In the genomic region with DNA sequence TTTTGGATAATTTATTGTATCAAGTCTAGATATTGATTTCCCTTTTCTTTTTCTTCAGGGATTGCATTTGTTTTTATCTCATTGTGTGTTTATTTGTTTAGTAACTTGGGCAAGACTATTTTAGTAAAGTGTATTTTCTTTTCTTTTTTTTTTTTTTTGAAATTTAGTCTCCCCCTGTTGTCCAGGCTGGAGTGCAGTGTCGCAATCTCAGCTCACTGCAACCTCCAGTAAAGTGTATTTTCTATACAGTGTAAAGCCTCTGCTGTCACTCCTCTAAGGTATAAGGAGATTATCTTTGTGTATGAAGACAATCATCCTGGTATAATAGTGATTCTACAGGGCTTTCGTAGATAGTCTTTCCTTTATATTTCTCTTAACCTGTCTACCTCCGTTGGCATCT, we compare ENCODE assay signal across 24 cellular contexts.
DNase-seq lines count a peak whose midpoint lies in the region; ATAC-seq, FAIRE-seq and TF ChIP-seq lines count a peak whose summit lies in the region.
"Had no signal": no experiment of that assay in that cellular context is flagged by ENCODE, and none has a peak within 500 bp of the region (broad histone marks: within the 10 kb centered on the region; RNA-seq: fewer than 3 reads in every experiment).

No MANE protein-coding gene starts in this region.

- H3K4me1 ChIP-seq in GM23338 (ENCODE audit: insufficient read depth) (peaks cover 28% of the 10 kb centered on the region), IMR-90 (ENCODE audit: control insufficient read depth, insufficient read depth, low read length) (no peaks in the 10 kb centered on the region; the same call in 1 of the 2 replicates), H1 (replicated peaks in 1 of 4; ENCODE audit: control insufficient read depth in 3 of 4, insufficient read depth in 4 of 4, low read length in 3 of 4) (peaks cover 0 to 12% (median 3%) of the 10 kb centered on the region in 4 experiments; a peak in 4 of 7 replicates), neuronal stem cell (ENCODE audit: control insufficient read depth in 2 of 2, insufficient read depth in 1 of 2, low read depth in 1 of 2, low read length in 2 of 2) (peaks cover 0 to 5% of the 10 kb centered on the region in 2 donors)
- H3K4me1 ChIP-seq: BLaER1, HAP-1, SJCRH30 had no signal

- H3K36me3 ChIP-seq in GM23338 (ENCODE audit: insufficient read depth) (no peaks in the 10 kb centered on the region), IMR-90 (ENCODE audit: control insufficient read depth, insufficient read depth, low read length) (no peaks in the 10 kb centered on the region), H1 (ENCODE audit: control insufficient read depth in 2 of 4, insufficient read depth in 4 of 4, low read length in 3 of 4) (no peaks in the 10 kb centered on the region), neuronal stem cell (replicated peaks in 1 of 2; ENCODE audit: control insufficient read depth in 2 of 2, insufficient read depth in 2 of 2, low read length in 2 of 2) (no peaks in the 10 kb centered on the region)
- H3K36me3 ChIP-seq: BLaER1, HAP-1, MG63, SJCRH30 had no signal

- H4K5ac ChIP-seq in IMR-90 (ENCODE audit: low read depth, low read length) (no peak overlapping the region), H1 (ENCODE audit: insufficient read length, low read depth, low read length) (peak overlapping the region; percentile 12)

- peaks cover 2% of the 10 kb centered on the region for H3K27me3 Mint-ChIP-seq in GM23338 (ENCODE audit: insufficient read depth, low read depth, poor library complexity)
- H3K27me3 Mint-ChIP-seq: CD4-positive, alpha-beta T cell had no signal

- H3K27me3 ChIP-seq in GM23338 (ENCODE audit: insufficient read depth) (no peaks in the 10 kb centered on the region), IMR-90 (ENCODE audit: control insufficient read depth, insufficient read depth, low read length) (no peaks in the 10 kb centered on the region), H1 (replicated peaks in 1 of 4; ENCODE audit: control insufficient read depth in 3 of 4, extremely low read depth in 1 of 4, insufficient read depth in 3 of 4, low read length in 3 of 4) (no peaks in the 10 kb centered on the region), neuronal stem cell (ENCODE audit: control insufficient read depth in 3 of 3, insufficient read depth in 3 of 3, low read depth in 1 of 3, low read length in 3 of 3) (no peaks in the 10 kb centered on the region)
- H3K27me3 ChIP-seq: BLaER1, MG63, SJCRH30 had no signal

- no peak overlapping the region for H2BK12ac ChIP-seq in H1 (ENCODE audit: low read depth, low read length)
- no peak overlapping the region for H2BK12ac ChIP-seq in neuronal stem cell (ENCODE audit: low read length)

- H3K23ac ChIP-seq in IMR-90 (ENCODE audit: low read depth, low read length): no peak overlapping the region
- no peak overlapping the region for H3K23ac ChIP-seq in H1 (ENCODE audit: insufficient read length)
- no peak overlapping the region for H3K23ac ChIP-seq in neuronal stem cell (ENCODE audit: low read depth, low read length, poor library complexity)

- no peaks in the 10 kb centered on the region for H3K79me2 ChIP-seq in GM23338 (replicated peaks; ENCODE audit: insufficient read depth)
- no peaks in the 10 kb centered on the region for H3K79me2 ChIP-seq in H1 (ENCODE audit: control insufficient read depth in 1 of 2, insufficient read depth in 2 of 2, low read length in 2 of 2)

- no peak overlapping the region for H3K56ac ChIP-seq in IMR-90 (ENCODE audit: extremely low read depth, insufficient read depth, low read length)
- H3K56ac ChIP-seq in H1 (replicated peaks; ENCODE audit: insufficient read length, low read depth, low read length): no peak overlapping the region

- TF ChIP-seq POLR2A in IMR-90 (IDR thresholded peaks at IDR 0.05; ENCODE audit: low read depth, low read length) (no peak), H1 (IDR thresholded peaks at IDR 0.05; ENCODE audit: control extremely low read depth in 1 of 2, low read depth in 2 of 2, low read length in 2 of 2) (no peak)

- H3K18ac ChIP-seq in IMR-90 (ENCODE audit: low read depth, low read length) (no peak overlapping the region), H1 (ENCODE audit: extremely low read depth, low read length) (no peak overlapping the region), neuronal stem cell (ENCODE audit: low read length) (no peak overlapping the region)

- no peaks in the 10 kb centered on the region for H3F3A ChIP-seq in GM23338 (replicated peaks; ENCODE audit: low read depth)

- peak overlapping the region; percentile 75 for H2AFZ ChIP-seq in GM23338
- H2AFZ ChIP-seq in IMR-90 (replicated peaks; ENCODE audit: low read length, poor library complexity): no peak overlapping the region
- peak overlapping the region; percentile 13; the same call in 1 of the 2 replicates for H2AFZ ChIP-seq in H1 (ENCODE audit: low read length)
- H2AFZ ChIP-seq in neuronal stem cell (ENCODE audit: low read length): peak overlapping the region; percentile 82
- H2AFZ ChIP-seq: PC-9 had no signal

- POLR2A ChIA-PET in IMR-90 (lab: Charles Lee; ENCODE audit: unreplicated experiment) (no interaction called here), H1 (lab: Charles Lee; ENCODE audit: partially characterized antibody) (no interaction called here)

- H4K91ac ChIP-seq in IMR-90 (ENCODE audit: insufficient read depth, low read depth, low read length) (no peak overlapping the region), H1 (replicated peaks; ENCODE audit: insufficient read length, low read length) (peak overlapping the region; percentile 55), neuronal stem cell (ENCODE audit: low read depth, low read length, poor library complexity) (no peak overlapping the region)

- no peak for TF ChIP-seq EP300 in H1 (IDR thresholded peaks at IDR 0.05; ENCODE audit: borderline replicate concordance in 1 of 2, low read depth in 2 of 2, low read length in 2 of 2)

- 0 out of 2 replicates have a peak, but pooled peaks cover 3% of the 10 kb centered on the region for H3K9me2 ChIP-seq in GM23338 (ENCODE audit: insufficient read depth)

- H3K4me2 ChIP-seq in GM23338: peak overlapping the region; percentile 64
- H3K4me2 ChIP-seq in IMR-90 (ENCODE audit: low read depth, low read length): no peak overlapping the region
- peak overlapping the region; percentile 47 to 61 for H3K4me2 ChIP-seq in H1 (ENCODE audit: insufficient read depth in 1 of 2, low read depth in 2 of 2, low read length in 2 of 2)
- H3K4me2 ChIP-seq in neuronal stem cell (ENCODE audit: insufficient read depth, low read length, poor library complexity, severe bottlenecking): no peak overlapping the region
- H3K4me2 ChIP-seq: BLaER1, PC-9 had no signal

- peaks cover 5% of the 10 kb centered on the region; the same call in 1 of the 3 replicates for H3K9me3 Mint-ChIP-seq in GM23338

- FAIRE-seq in H1 (lab: Jason Lieb, UNC): no peak
- FAIRE-seq: GM18507 had no signal

- H2BK5ac ChIP-seq in IMR-90 (ENCODE audit: low read depth, low read length, poor library complexity, severe bottlenecking) (no peak overlapping the region), H1 (ENCODE audit: low read depth, low read length) (peak overlapping the region; percentile 69; the same call in 1 of the 2 replicates), neuronal stem cell (ENCODE audit: low read length) (no peak overlapping the region)

- H4K20me1 ChIP-seq in GM23338 (replicated peaks; ENCODE audit: insufficient read depth) (no peaks in the 10 kb centered on the region), IMR-90 (ENCODE audit: insufficient read depth, low read length) (no peaks in the 10 kb centered on the region), H1 (replicated peaks in 1 of 2; ENCODE audit: control insufficient read depth in 1 of 2, insufficient read depth in 2 of 2, low read length in 2 of 2) (no peaks in the 10 kb centered on the region)
- H4K20me1 ChIP-seq: BLaER1 had no signal

- peak overlapping the region; percentile 80; the same call in 1 of the 2 replicates for H3K27ac ChIP-seq in GM23338 (ENCODE audit: low read depth)
- no peak overlapping the region for H3K27ac ChIP-seq in IMR-90 (ENCODE audit: insufficient read depth, low read length)
- H3K27ac ChIP-seq in H1 (ENCODE audit: low read depth, low read length): no peak overlapping the region
- no peak overlapping the region for H3K27ac ChIP-seq in neuronal stem cell (replicated peaks; ENCODE audit: low read length)
- H3K27ac ChIP-seq: BLaER1, PC-9, SJCRH30 had no signal

- TF ChIP-seq CTCF in GM23338 (conservative IDR thresholded peaks at IDR 0.05; ENCODE audit: low read depth in 2 of 2): no peak
- TF ChIP-seq CTCF in IMR-90 (conservative IDR thresholded peaks at IDR 0.05; ENCODE audit: low read depth, low read length): no peak
- TF ChIP-seq CTCF in H1 (IDR thresholded peaks at IDR 0.05; ENCODE audit: control extremely low read depth in 1 of 3, insufficient read depth in 1 of 3, low read depth in 1 of 3, low read length in 3 of 3): no peak

- H3K4ac ChIP-seq in IMR-90 (ENCODE audit: low read depth, low read length): no peak overlapping the region
- H3K4ac ChIP-seq in H1 (replicated peaks; ENCODE audit: insufficient read length, low read depth, low read length): no peak overlapping the region
- H3K4ac ChIP-seq in neuronal stem cell (ENCODE audit: low read length): no peak overlapping the region

- H2AK5ac ChIP-seq in IMR-90 (ENCODE audit: low read depth, low read length) (no peak overlapping the region), H1 (ENCODE audit: low read depth, low read length) (no peak overlapping the region), neuronal stem cell (ENCODE audit: low read depth, low read length) (no peak overlapping the region)

- CTCF ChIA-PET in IMR-90 (lab: Yijun Ruan, JAX) (no interaction called here), H1 (lab: Charles Lee; ENCODE audit: partially characterized antibody) (no interaction called here)

- intact Hi-C loops in IMR-90 (cut with micrococcal nuclease): no loop called here

- H3K79me1 ChIP-seq in IMR-90 (ENCODE audit: low read depth in 1 of 2, low read length in 2 of 2): no peaks in the 10 kb centered on the region
- no peaks in the 10 kb centered on the region for H3K79me1 ChIP-seq in H1 (ENCODE audit: low read depth, low read length)
- H3K79me1 ChIP-seq in neuronal stem cell (ENCODE audit: low read depth, low read length): no peaks in the 10 kb centered on the region

- H4K8ac ChIP-seq in IMR-90 (ENCODE audit: low read depth in 2 of 2, low read length in 2 of 2) (no peak overlapping the region), H1 (ENCODE audit: extremely low read depth, insufficient read depth, low read length) (no peak overlapping the region), neuronal stem cell (ENCODE audit: low read depth, low read length) (no peak overlapping the region)

- no CpG with 5 or more reads among the region's 3 CpGs for WGBS in IMR-90 (ENCODE audit: extremely low coverage in 2 of 2, insufficient read length in 1 of 2), 2 experiments
- 59% methylated on average over 3 of the region's 3 CpGs; no CpG with 5 or more reads in 1 of the 2 experiments for WGBS in H1 (ENCODE audit: extremely low coverage in 1 of 2, insufficient coverage in 1 of 2, insufficient read length in 1 of 2, insufficient replicate concordance in 2 of 2, low coverage in 1 of 2, low lambda C conversion rate in 2 of 2, missing lambda C conversion rate in 1 of 2), 2 experiments
- WGBS in neuronal stem cell (ENCODE audit: extremely low coverage in 2 of 2, insufficient read length in 2 of 2, insufficient replicate concordance in 1 of 2), 2 donors: no CpG with 5 or more reads among the region's 3 CpGs

- H3K14ac ChIP-seq in IMR-90 (replicated peaks; ENCODE audit: low read depth, low read length): no peak overlapping the region
- no peak overlapping the region for H3K14ac ChIP-seq in H1 (ENCODE audit: insufficient read length)
- H3K14ac ChIP-seq in neuronal stem cell (ENCODE audit: low read length): no peak overlapping the region

- dilution Hi-C loops in IMR-90 (cut with HindIII; ENCODE audit: low sequenced_read_pairs, unreplicated experiment): no loop called here

- in situ Hi-C loops in IMR-90 (cut with MboI; ENCODE audit: low sequenced_read_pairs): no loop called here

- H3K23me2 ChIP-seq in H1 (ENCODE audit: low read depth, low read length): peaks cover 2% of the 10 kb centered on the region; the same call in 1 of the 2 replicates

- H3K36me3 Mint-ChIP-seq in GM23338 (ENCODE audit: low read depth): peaks cover 12% of the 10 kb centered on the region; the same call in 2 of the 3 replicates

- H2AK9ac ChIP-seq in IMR-90 (replicated peaks; ENCODE audit: low read depth, low read length, poor library complexity): no peak overlapping the region

- DNase-seq in GM23338 (ENCODE audit: low spot score) (no peak), IMR-90 (no peak), H1 (ENCODE audit: low read depth in 1 of 2, low spot score in 2 of 2) (no peak), neuronal stem cell (ENCODE audit: low spot score) (no peak), hippocampal formation (lab: John Stamatoyannopoulos, UW) (no peak)
- no peak for DNase-seq in activated CD4-positive, alpha-beta T cell treated with anti-CD3 and anti-CD28 coated beads for 4 hours
- DNase-seq: CD4-positive, alpha-beta T cell; DMS53; KBM-7; MG63; NCI-H1417; NCI-H1694; NCI-H2029 treated with DMSO at 0.1 percent for 48 hours; NCI-H446 treated with DMSO at 0.1 percent for 48 hours; NCI-H526 treated with DMSO at 0.1 percent for 48 hours; PC-9; SJCRH30 had no signal

- H2BK120ac ChIP-seq in IMR-90 (ENCODE audit: low read depth, low read length) (no peak overlapping the region), H1 (replicated peaks; ENCODE audit: low read depth, low read length) (peak overlapping the region; percentile 64), neuronal stem cell (ENCODE audit: low read depth, low read length) (no peak overlapping the region)

- H3K4me1 Mint-ChIP-seq in GM23338: peaks cover 33% of the 10 kb centered on the region

- H2BK20ac ChIP-seq in IMR-90 (ENCODE audit: low read depth, low read length) (no peak overlapping the region), H1 (ENCODE audit: low read length) (peak overlapping the region; percentile 15; the same call in 1 of the 2 replicates)

- H2BK15ac ChIP-seq in IMR-90 (ENCODE audit: low read depth, low read length) (no peak overlapping the region), H1 (ENCODE audit: low read length) (no peak overlapping the region), neuronal stem cell (ENCODE audit: low read length) (no peak overlapping the region)

- H3K9me3 ChIP-seq in IMR-90 (ENCODE audit: control insufficient read depth, insufficient read depth, low read length) (no peaks in the 10 kb centered on the region), H1 (ENCODE audit: insufficient read depth in 2 of 2, low read depth in 1 of 2, low read length in 1 of 2) (no peaks in the 10 kb centered on the region), neuronal stem cell (replicated peaks in 1 of 2; ENCODE audit: control insufficient read depth in 2 of 2, insufficient read depth in 1 of 2, low read depth in 1 of 2, low read length in 2 of 2) (no peaks in the 10 kb centered on the region)
- H3K9me3 ChIP-seq: BLaER1, HAP-1, MG63, SJCRH30 had no signal

- peak overlapping the region; percentile 81 for H3K27ac Mint-ChIP-seq in GM23338
- H3K27ac Mint-ChIP-seq: CD4-positive, alpha-beta T cell had no signal

- TF ChIP-seq RAD21 in IMR-90 (IDR thresholded peaks at IDR 0.05; ENCODE audit: low read length) (no peak), H1 (IDR thresholded peaks at IDR 0.05 in 1 of 2, conservative IDR thresholded peaks at IDR 0.05 in 1 of 2; ENCODE audit: low read depth in 2 of 2, low read length in 2 of 2) (no peak)

- H3K4me3 Mint-ChIP-seq in GM23338: no peak overlapping the region
- H3K4me3 Mint-ChIP-seq: CD4-positive, alpha-beta T cell had no signal

- no peaks in the 10 kb centered on the region for H3K9me1 ChIP-seq in IMR-90 (ENCODE audit: insufficient read depth, low read length)

- ATAC-seq in GM23338 (no peak; the same call in 1 of the 3 replicates), IMR-90 (ENCODE audit: low read depth) (no peak), HG03521 (IDR thresholded peaks at IDR 0.05; ENCODE audit: unreplicated experiment) (no peak), HG02763 (IDR thresholded peaks at IDR 0.05; ENCODE audit: unreplicated experiment) (no peak)
- ATAC-seq: Right ventricle myocardium inferior, SK-N-SH treated with all-trans-retinoic acid at 6 μM for 48 hours had no signal

- H3K9ac ChIP-seq in IMR-90 (ENCODE audit: low read depth, low read length): no peak overlapping the region
- H3K9ac ChIP-seq in H1 (replicated peaks in 1 of 4; ENCODE audit: extremely low read depth in 1 of 4, low read depth in 3 of 4, low read length in 3 of 4): no peak overlapping the region
- H3K9ac ChIP-seq in neuronal stem cell (ENCODE audit: low read depth, low read length, poor library complexity): no peak overlapping the region
- H3K9ac ChIP-seq: BLaER1 had no signal

- H3K4me3 ChIP-seq in GM23338 (no peak overlapping the region), IMR-90 (ENCODE audit: insufficient read depth, low read depth, low read length) (no peak overlapping the region), H1 (ENCODE audit: extremely low read depth in 1 of 4, insufficient read depth in 2 of 4, low read depth in 3 of 4, low read length in 4 of 4) (no peak overlapping the region), neuronal stem cell (ENCODE audit: low read length in 2 of 2) (no peak overlapping the region)
- H3K4me3 ChIP-seq: BLaER1, HAP-1, MG63, PC-9, SJCRH30 had no signal

- no TSS peak for BruUV-seq in IMR-90 (replicated peaks; lab: Mats Ljungman, UMichigan)

Comparison
In these comparisons a context has a peak if more than half of its experiments do, and no peak if none do; other contexts are left out.
1. H3K4me2 ChIP-seq: peak in GM23338 (single experiment) and H1 (2 of 2); none in IMR-90 (single experiment) and neuronal stem cell (single experiment).